In the genomic region with DNA sequence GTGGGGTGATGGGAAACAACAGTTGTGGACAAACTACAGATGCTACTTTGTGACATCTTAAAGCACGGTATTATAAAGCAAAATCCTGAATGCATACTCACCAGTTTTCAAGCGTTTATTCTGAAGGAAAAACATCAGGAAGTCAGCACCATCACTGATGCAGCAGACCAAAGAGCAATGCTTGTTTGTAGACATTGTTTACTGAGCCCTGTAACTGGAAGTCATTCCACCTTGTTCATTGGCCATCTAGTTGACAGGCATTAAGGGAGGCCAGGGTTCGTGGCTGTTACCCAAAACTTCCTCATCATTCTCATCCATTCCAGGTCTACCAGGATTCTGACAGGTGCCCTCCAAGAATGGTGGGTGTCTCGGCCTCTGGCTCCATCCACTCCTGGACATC, we compare ENCODE assay signal across 1 cellular context.
TF ChIP-seq lines count a peak whose summit lies in the region.

No MANE protein-coding gene starts in this region.

TF ChIP-seq in HepG2, 621 proteins besides CTCF, POLR2A, EP300 and RAD21 (continued from another document):
- no peak for TF ChIP-seq LCORL (IDR thresholded peaks at IDR 0.05)
- TF ChIP-seq LCORL (CRISPR knock-in tag; IDR thresholded peaks at IDR 0.05), result 0 out of 2 replicates have a peak, but pooled peaks have one; percentile 29
- TF ChIP-seq, protein P1, sequence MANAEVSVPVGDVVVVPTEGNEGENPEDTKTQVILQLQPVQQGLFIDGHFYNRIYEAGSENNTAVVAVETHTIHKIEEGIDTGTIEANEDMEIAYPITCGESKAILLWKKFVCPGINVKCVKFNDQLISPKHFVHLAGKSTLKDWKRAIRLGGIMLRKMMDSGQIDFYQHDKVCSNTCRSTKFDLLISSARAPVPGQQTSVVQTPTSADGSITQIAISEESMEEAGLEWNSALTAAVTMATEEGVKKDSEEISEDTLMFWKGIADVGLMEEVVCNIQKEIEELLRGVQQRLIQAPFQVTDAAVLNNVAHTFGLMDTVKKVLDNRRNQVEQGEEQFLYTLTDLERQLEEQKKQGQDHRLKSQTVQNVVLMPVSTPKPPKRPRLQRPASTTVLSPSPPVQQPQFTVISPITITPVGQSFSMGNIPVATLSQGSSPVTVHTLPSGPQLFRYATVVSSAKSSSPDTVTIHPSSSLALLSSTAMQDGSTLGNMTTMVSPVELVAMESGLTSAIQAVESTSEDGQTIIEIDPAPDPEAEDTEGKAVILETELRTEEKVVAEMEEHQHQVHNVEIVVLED (CRISPR knock-in tag; IDR thresholded peaks at IDR 0.05; ENCODE audit: borderline replicate concordance), result no peak
- TF ChIP-seq HNF4A (CRISPR knock-in tag; IDR thresholded peaks at IDR 0.05), result peak; percentile 52; the same call in 1 of the 2 replicates
- TF ChIP-seq, protein P2, sequence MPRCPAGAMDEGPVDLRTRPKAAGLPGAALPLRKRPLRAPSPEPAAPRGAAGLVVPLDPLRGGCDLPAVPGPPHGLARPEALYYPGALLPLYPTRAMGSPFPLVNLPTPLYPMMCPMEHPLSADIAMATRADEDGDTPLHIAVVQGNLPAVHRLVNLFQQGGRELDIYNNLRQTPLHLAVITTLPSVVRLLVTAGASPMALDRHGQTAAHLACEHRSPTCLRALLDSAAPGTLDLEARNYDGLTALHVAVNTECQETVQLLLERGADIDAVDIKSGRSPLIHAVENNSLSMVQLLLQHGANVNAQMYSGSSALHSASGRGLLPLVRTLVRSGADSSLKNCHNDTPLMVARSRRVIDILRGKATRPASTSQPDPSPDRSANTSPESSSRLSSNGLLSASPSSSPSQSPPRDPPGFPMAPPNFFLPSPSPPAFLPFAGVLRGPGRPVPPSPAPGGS (CRISPR knock-in tag; IDR thresholded peaks at IDR 0.05), result no peak
- TF ChIP-seq, protein P3, sequence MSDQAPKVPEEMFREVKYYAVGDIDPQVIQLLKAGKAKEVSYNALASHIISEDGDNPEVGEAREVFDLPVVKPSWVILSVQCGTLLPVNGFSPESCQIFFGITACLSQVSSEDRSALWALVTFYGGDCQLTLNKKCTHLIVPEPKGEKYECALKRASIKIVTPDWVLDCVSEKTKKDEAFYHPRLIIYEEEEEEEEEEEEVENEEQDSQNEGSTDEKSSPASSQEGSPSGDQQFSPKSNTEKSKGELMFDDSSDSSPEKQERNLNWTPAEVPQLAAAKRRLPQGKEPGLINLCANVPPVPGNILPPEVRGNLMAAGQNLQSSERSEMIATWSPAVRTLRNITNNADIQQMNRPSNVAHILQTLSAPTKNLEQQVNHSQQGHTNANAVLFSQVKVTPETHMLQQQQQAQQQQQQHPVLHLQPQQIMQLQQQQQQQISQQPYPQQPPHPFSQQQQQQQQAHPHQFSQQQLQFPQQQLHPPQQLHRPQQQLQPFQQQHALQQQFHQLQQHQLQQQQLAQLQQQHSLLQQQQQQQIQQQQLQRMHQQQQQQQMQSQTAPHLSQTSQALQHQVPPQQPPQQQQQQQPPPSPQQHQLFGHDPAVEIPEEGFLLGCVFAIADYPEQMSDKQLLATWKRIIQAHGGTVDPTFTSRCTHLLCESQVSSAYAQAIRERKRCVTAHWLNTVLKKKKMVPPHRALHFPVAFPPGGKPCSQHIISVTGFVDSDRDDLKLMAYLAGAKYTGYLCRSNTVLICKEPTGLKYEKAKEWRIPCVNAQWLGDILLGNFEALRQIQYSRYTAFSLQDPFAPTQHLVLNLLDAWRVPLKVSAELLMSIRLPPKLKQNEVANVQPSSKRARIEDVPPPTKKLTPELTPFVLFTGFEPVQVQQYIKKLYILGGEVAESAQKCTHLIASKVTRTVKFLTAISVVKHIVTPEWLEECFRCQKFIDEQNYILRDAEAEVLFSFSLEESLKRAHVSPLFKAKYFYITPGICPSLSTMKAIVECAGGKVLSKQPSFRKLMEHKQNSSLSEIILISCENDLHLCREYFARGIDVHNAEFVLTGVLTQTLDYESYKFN (CRISPR knock-in tag; conservative IDR thresholded peaks at IDR 0.05), result peak; percentile 52
- TF ChIP-seq ZNF644 (CRISPR knock-in tag; IDR thresholded peaks at IDR 0.05; ENCODE audit: low read depth), result 0 out of 2 replicates have a peak, but pooled peaks have one; percentile 55
- no peak for TF ChIP-seq MAFG (CRISPR knock-in tag; IDR thresholded peaks at IDR 0.05)
- TF ChIP-seq, protein P4, sequence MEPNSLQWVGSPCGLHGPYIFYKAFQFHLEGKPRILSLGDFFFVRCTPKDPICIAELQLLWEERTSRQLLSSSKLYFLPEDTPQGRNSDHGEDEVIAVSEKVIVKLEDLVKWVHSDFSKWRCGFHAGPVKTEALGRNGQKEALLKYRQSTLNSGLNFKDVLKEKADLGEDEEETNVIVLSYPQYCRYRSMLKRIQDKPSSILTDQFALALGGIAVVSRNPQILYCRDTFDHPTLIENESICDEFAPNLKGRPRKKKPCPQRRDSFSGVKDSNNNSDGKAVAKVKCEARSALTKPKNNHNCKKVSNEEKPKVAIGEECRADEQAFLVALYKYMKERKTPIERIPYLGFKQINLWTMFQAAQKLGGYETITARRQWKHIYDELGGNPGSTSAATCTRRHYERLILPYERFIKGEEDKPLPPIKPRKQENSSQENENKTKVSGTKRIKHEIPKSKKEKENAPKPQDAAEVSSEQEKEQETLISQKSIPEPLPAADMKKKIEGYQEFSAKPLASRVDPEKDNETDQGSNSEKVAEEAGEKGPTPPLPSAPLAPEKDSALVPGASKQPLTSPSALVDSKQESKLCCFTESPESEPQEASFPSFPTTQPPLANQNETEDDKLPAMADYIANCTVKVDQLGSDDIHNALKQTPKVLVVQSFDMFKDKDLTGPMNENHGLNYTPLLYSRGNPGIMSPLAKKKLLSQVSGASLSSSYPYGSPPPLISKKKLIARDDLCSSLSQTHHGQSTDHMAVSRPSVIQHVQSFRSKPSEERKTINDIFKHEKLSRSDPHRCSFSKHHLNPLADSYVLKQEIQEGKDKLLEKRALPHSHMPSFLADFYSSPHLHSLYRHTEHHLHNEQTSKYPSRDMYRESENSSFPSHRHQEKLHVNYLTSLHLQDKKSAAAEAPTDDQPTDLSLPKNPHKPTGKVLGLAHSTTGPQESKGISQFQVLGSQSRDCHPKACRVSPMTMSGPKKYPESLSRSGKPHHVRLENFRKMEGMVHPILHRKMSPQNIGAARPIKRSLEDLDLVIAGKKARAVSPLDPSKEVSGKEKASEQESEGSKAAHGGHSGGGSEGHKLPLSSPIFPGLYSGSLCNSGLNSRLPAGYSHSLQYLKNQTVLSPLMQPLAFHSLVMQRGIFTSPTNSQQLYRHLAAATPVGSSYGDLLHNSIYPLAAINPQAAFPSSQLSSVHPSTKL (CRISPR knock-in tag; IDR thresholded peaks at IDR 0.05), result peak; percentile 43
- peak; percentile 79; the same call in 1 of the 2 replicates for TF ChIP-seq ELF3 (CRISPR knock-in tag; IDR thresholded peaks at IDR 0.05)
- peak; percentile 48 for TF ChIP-seq TEAD3 (CRISPR knock-in tag; optimal IDR thresholded peaks at IDR 0.05; ENCODE audit: borderline replicate concordance)
- TF ChIP-seq, protein P5, sequence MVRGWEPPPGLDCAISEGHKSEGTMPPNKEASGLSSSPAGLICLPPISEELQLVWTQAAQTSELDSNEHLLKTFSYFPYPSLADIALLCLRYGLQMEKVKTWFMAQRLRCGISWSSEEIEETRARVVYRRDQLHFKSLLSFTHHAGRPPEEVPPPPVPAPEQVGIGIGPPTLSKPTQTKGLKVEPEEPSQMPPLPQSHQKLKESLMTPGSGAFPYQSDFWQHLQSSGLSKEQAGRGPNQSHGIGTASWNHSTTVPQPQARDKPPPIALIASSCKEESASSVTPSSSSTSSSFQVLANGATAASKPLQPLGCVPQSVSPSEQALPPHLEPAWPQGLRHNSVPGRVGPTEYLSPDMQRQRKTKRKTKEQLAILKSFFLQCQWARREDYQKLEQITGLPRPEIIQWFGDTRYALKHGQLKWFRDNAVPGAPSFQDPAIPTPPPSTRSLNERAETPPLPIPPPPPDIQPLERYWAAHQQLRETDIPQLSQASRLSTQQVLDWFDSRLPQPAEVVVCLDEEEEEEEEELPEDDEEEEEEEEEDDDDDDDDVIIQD (CRISPR knock-in tag; IDR thresholded peaks at IDR 0.05; ENCODE audit: low read depth), result 0 out of 2 replicates have a peak, but pooled peaks have one; percentile 51
- no peak for TF ChIP-seq FOXP1 (IDR thresholded peaks at IDR 0.05)
- peak; percentile 51; the same call in 1 of the 2 replicates for TF ChIP-seq FOXP1 (CRISPR knock-in tag; IDR thresholded peaks at IDR 0.05)
- TF ChIP-seq ELF1 (CRISPR knock-in tag; IDR thresholded peaks at IDR 0.05), result 0 out of 2 replicates have a peak, but pooled peaks have one; percentile 14
